ENCODE assay signal across 12 cellular contexts in genomic region chr9:91740713-91741112, GRCh38.
DNase-seq lines count a peak whose midpoint lies in the region; FAIRE-seq and TF ChIP-seq lines count a peak whose summit lies in the region.
"Had no signal": no experiment of that assay in that cellular context is flagged by ENCODE, and none has a peak within 500 bp of the region (broad histone marks: within the 10 kb centered on the region; RNA-seq: fewer than 3 reads in every experiment).

No MANE protein-coding gene starts in this region.

- no peak overlapping the region for H3K18ac ChIP-seq in mesenchymal stem cell (ENCODE audit: low read depth in 1 of 2, low read length in 2 of 2)

- H3K4me2 ChIP-seq in mesenchymal stem cell (ENCODE audit: low read length, poor library complexity, severe bottlenecking): no peak overlapping the region
- H3K4me2 ChIP-seq: BLaER1 had no signal

- no peak overlapping the region for H2BK15ac ChIP-seq in mesenchymal stem cell (ENCODE audit: low read depth, poor library complexity, severe bottlenecking)

- H3K9me3 ChIP-seq in A673 (ENCODE audit: low read depth, low read length, poor library complexity, severe bottlenecking): no peaks in the 10 kb centered on the region
- H3K9me3 ChIP-seq in MG63: no peaks in the 10 kb centered on the region
- H3K9me3 ChIP-seq in mesenchymal stem cell (ENCODE audit: control insufficient read depth, low read length): no peaks in the 10 kb centered on the region
- H3K9me3 ChIP-seq in effector memory CD4-positive, alpha-beta T cell (ENCODE audit: control insufficient read depth, low read length): no peaks in the 10 kb centered on the region
- H3K9me3 ChIP-seq: BLaER1 had no signal

- peak; percentile 40 for DNase-seq in A673 (ENCODE audit: low spot score)
- DNase-seq in MG63: peak; percentile 71
- DNase-seq in fibroblast of gingiva (ENCODE audit: low read depth): peak; percentile 66
- peak; percentile 52 for DNase-seq in mesenchymal stem cell
- DNase-seq in effector memory CD4-positive, alpha-beta T cell: no peak
- no peak for DNase-seq in OCI-M1 (lab: John Stamatoyannopoulos, UW)
- DNase-seq in GM19239 (ENCODE audit: insufficient read length, low spot score): no peak
- DNase-seq in NCI-H1930 (lab: John Stamatoyannopoulos, UW): no peak
- DNase-seq: activated T-cell treated with anti-CD3 and anti-CD28 coated beads, Interleukin-2, amount 50 U/mL, for 24 hours; midbrain; SHP77 treated with DMSO at 0.1 percent for 48 hours had no signal

- H3K4me3 ChIP-seq in A673 (ENCODE audit: low read depth, low read length, poor library complexity, severe bottlenecking): no peak overlapping the region
- no peak overlapping the region for H3K4me3 ChIP-seq in MG63
- no peak overlapping the region for H3K4me3 ChIP-seq in mesenchymal stem cell (ENCODE audit: insufficient read depth in 1 of 2, low read depth in 1 of 2, low read length in 2 of 2)
- no peak overlapping the region for H3K4me3 ChIP-seq in effector memory CD4-positive, alpha-beta T cell (ENCODE audit: insufficient read depth, low read depth, low read length, poor library complexity, severe bottlenecking)
- H3K4me3 ChIP-seq: BLaER1 had no signal

- H4K91ac ChIP-seq in mesenchymal stem cell (ENCODE audit: low read length): no peak overlapping the region

- WGBS in mesenchymal stem cell: 84% methylated on average over 10 of the region's 10 CpGs

- CTCF ChIA-PET in A673 (lab: Charles Lee): no interaction called here

- no peak overlapping the region for H2BK12ac ChIP-seq in mesenchymal stem cell (ENCODE audit: low read length in 2 of 2)

- H2AFZ ChIP-seq in mesenchymal stem cell (ENCODE audit: low read depth, low read length): no peak overlapping the region

- H3K27ac ChIP-seq in A673 (ENCODE audit: low read depth, low read length, poor library complexity, severe bottlenecking): no peak overlapping the region
- no peak overlapping the region for H3K27ac ChIP-seq in mesenchymal stem cell (ENCODE audit: low read length, poor library complexity, severe bottlenecking)
- no peak overlapping the region for H3K27ac ChIP-seq in effector memory CD4-positive, alpha-beta T cell (ENCODE audit: insufficient read depth, low read length, poor library complexity, severe bottlenecking)
- H3K27ac ChIP-seq: BLaER1 had no signal

- H3K9ac ChIP-seq in mesenchymal stem cell (ENCODE audit: low read length): peak overlapping the region; percentile 23
- H3K9ac ChIP-seq: BLaER1 had no signal

- no peaks in the 10 kb centered on the region for H3K36me3 ChIP-seq in A673 (ENCODE audit: insufficient read depth, low read length, poor library complexity, severe bottlenecking)
- H3K36me3 ChIP-seq in MG63: no peaks in the 10 kb centered on the region
- H3K36me3 ChIP-seq in mesenchymal stem cell (ENCODE audit: control insufficient read depth in 1 of 2, insufficient read depth in 2 of 2, low read depth in 1 of 2, low read length in 2 of 2): peaks cover 15% of the 10 kb centered on the region in 2 experiments
- H3K36me3 ChIP-seq in effector memory CD4-positive, alpha-beta T cell (ENCODE audit: control insufficient read depth, insufficient read depth, low read length): no peaks in the 10 kb centered on the region
- H3K36me3 ChIP-seq: BLaER1 had no signal

- H3K14ac ChIP-seq in mesenchymal stem cell (ENCODE audit: low read length in 2 of 2): no peak overlapping the region

- 0 out of 2 replicates have a peak, but pooled peaks have one; percentile 27 for TF ChIP-seq CTCF in A673 (conservative IDR thresholded peaks at IDR 0.05; ENCODE audit: low read depth, low read length)

- POLR2A ChIA-PET in A673 (lab: Charles Lee; ENCODE audit: low non-redundant PET): no interaction called here

- intact Hi-C loops in A673 (cut with micrococcal nuclease; ENCODE audit: unreplicated experiment): no loop called here

- H3K23ac ChIP-seq in mesenchymal stem cell (ENCODE audit: low read length in 2 of 2): no peak overlapping the region

- no peak overlapping the region for H4K8ac ChIP-seq in mesenchymal stem cell (ENCODE audit: low read length)

- no peak overlapping the region for H2BK5ac ChIP-seq in mesenchymal stem cell (ENCODE audit: low read depth, low read length, poor library complexity, severe bottlenecking)

- no TSS peak for BruUV-seq in A673 (replicated peaks; lab: Mats Ljungman, UMichigan)

- H3K27me3 ChIP-seq in A673 (replicated peaks; ENCODE audit: insufficient read depth, low read depth, low read length, poor library complexity) (no peaks in the 10 kb centered on the region), MG63 (no peaks in the 10 kb centered on the region), mesenchymal stem cell (ENCODE audit: control insufficient read depth in 1 of 2, insufficient read depth in 1 of 2, low read length in 2 of 2) (no peaks in the 10 kb centered on the region)
- no peaks in the 10 kb centered on the region for H3K27me3 ChIP-seq in effector memory CD4-positive, alpha-beta T cell (replicated peaks; ENCODE audit: control insufficient read depth, insufficient read depth, low read length, poor library complexity, severe bottlenecking)
- H3K27me3 ChIP-seq: BLaER1 had no signal

- H3K4me1 ChIP-seq in A673 (ENCODE audit: insufficient read depth, low read length, poor library complexity, severe bottlenecking) (no peaks in the 10 kb centered on the region), mesenchymal stem cell (ENCODE audit: control insufficient read depth, insufficient read depth, low read depth, low read length) (peaks cover 1% of the 10 kb centered on the region)
- no peaks in the 10 kb centered on the region for H3K4me1 ChIP-seq in effector memory CD4-positive, alpha-beta T cell (ENCODE audit: control insufficient read depth, insufficient read depth, low read length, poor library complexity, severe bottlenecking)
- H3K4me1 ChIP-seq: BLaER1 had no signal

- no peak overlapping the region for H3K4ac ChIP-seq in mesenchymal stem cell (ENCODE audit: low read depth in 1 of 2, low read length in 2 of 2)

- no peak overlapping the region for H2BK120ac ChIP-seq in mesenchymal stem cell (ENCODE audit: low read depth, low read length)

- FAIRE-seq in GM19239 (lab: Jason Lieb, UNC): no peak

- peaks cover 2% of the 10 kb centered on the region for H3K79me1 ChIP-seq in mesenchymal stem cell (replicated peaks; ENCODE audit: low read length, poor library complexity, severe bottlenecking)

- H2AK5ac ChIP-seq in mesenchymal stem cell (ENCODE audit: low read length, severe bottlenecking): no peak overlapping the region

Comparison
In these comparisons a context has a peak if more than half of its experiments do, and no peak if none do; other contexts are left out.
1. DNase-seq: peak in A673 (single experiment), MG63 (single experiment), fibroblast of gingiva (single experiment) and mesenchymal stem cell (single experiment); none in effector memory CD4-positive, alpha-beta T cell (0 of 3), OCI-M1 (single experiment), GM19239 (single experiment) and NCI-H1930 (0 of 2).